In genomic region chr2:220707261-220707660, GRCh38 we compare ENCODE assay signal across 37 cellular contexts.
DNase-seq lines count a peak whose midpoint lies in the region; FAIRE-seq and TF ChIP-seq lines count a peak whose summit lies in the region.
"Had no signal": no experiment of that assay in that cellular context is flagged by ENCODE, and none has a peak within 500 bp of the region (broad histone marks: within the 10 kb centered on the region; RNA-seq: fewer than 3 reads in every experiment).

No MANE protein-coding gene starts in this region.

- H3K9me3 ChIP-seq in MG63 (peaks cover 2% of the 10 kb centered on the region), astrocyte (ENCODE audit: insufficient read depth, low read depth, low read length) (no peaks in the 10 kb centered on the region), spleen (peaks cover 0 to 8% (median 0%) of the 10 kb centered on the region in 8 donors)
- H3K9me3 ChIP-seq: BE2C had no signal

- H3K4me3 Mint-ChIP-seq in astrocyte (ENCODE audit: unreplicated experiment) = no peak overlapping the region
- H3K4me3 Mint-ChIP-seq: B cell; CD14-positive monocyte; CD4-positive, alpha-beta memory T cell; CD4-positive, alpha-beta T cell; CD4-positive, CD25-positive, alpha-beta regulatory T cell; CD8-positive, alpha-beta memory T cell; CD8-positive, alpha-beta T cell had no signal

- peaks cover 24% of the 10 kb centered on the region for H3K4me1 Mint-ChIP-seq in astrocyte (ENCODE audit: low read depth, unreplicated experiment)
- H3K4me1 Mint-ChIP-seq: B cell; CD14-positive monocyte; CD4-positive, alpha-beta memory T cell; CD4-positive, CD25-positive, alpha-beta regulatory T cell; CD8-positive, alpha-beta memory T cell had no signal

- H3K9ac ChIP-seq in astrocyte (ENCODE audit: low read length) = no peak overlapping the region
- H3K9ac ChIP-seq: BLaER1; BLaER1 treated with 17β-estradiol and CSF1 and Interleukin-3, amounts not matched to agents 10 nM and 100 nM had no signal

- no peak overlapping the region for H3K4me2 ChIP-seq in astrocyte (ENCODE audit: low read length)
- H3K4me2 ChIP-seq: A549, BLaER1 had no signal

- TF ChIP-seq CTCF in astrocyte (IDR thresholded peaks at IDR 0.05; ENCODE audit: insufficient read depth, low read depth, low read length) = no peak
- TF ChIP-seq CTCF in spleen (IDR thresholded peaks at IDR 0.05 in 8 of 11, conservative IDR thresholded peaks at IDR 0.05 in 3 of 11) = no peak

- no peak for TF ChIP-seq POLR2A in spleen (IDR thresholded peaks at IDR 0.05)

- no peaks in the 10 kb centered on the region for H3K9me3 Mint-ChIP-seq in astrocyte (ENCODE audit: unreplicated experiment)
- H3K9me3 Mint-ChIP-seq: CD4-positive, alpha-beta T cell; CD8-positive, alpha-beta T cell had no signal

- H3K27me3 Mint-ChIP-seq in astrocyte (ENCODE audit: low read depth, unreplicated experiment) = no peaks in the 10 kb centered on the region
- H3K27me3 Mint-ChIP-seq: CD4-positive, CD25-positive, alpha-beta regulatory T cell had no signal

- H3K36me3 ChIP-seq in MG63 = no peaks in the 10 kb centered on the region
- H3K36me3 ChIP-seq in astrocyte (ENCODE audit: insufficient read depth, low read length) = no peaks in the 10 kb centered on the region
- no peaks in the 10 kb centered on the region for H3K36me3 ChIP-seq in spleen
- H3K36me3 ChIP-seq: BE2C; BLaER1; BLaER1 treated with 17β-estradiol and CSF1 and Interleukin-3, amounts not matched to agents 10 nM and 100 nM had no signal

- intact Hi-C loops in spleen (cut with DNase I; ENCODE audit: low total_unique reads) = no loop called here

- no peaks in the 10 kb centered on the region for H3K36me3 Mint-ChIP-seq in astrocyte (ENCODE audit: low read depth, unreplicated experiment)
- H3K36me3 Mint-ChIP-seq: CD14-positive monocyte; CD4-positive, alpha-beta memory T cell; CD4-positive, CD25-positive, alpha-beta regulatory T cell; CD8-positive, alpha-beta memory T cell; CD8-positive, alpha-beta T cell had no signal

- H4K20me1 ChIP-seq in astrocyte (ENCODE audit: insufficient read depth, low read length) = no peaks in the 10 kb centered on the region
- H4K20me1 ChIP-seq: BLaER1; BLaER1 treated with 17β-estradiol and CSF1 and Interleukin-3, amounts not matched to agents 10 nM and 100 nM had no signal

- H3K27ac ChIP-seq in astrocyte (ENCODE audit: low read depth, low read length) (no peak overlapping the region), spleen (no peak overlapping the region)
- H3K27ac ChIP-seq: 22Rv1; A549; BLaER1; BLaER1 treated with 17β-estradiol and CSF1 and Interleukin-3, amounts not matched to agents 10 nM and 100 nM; C4-2B had no signal

- no peak for FAIRE-seq in astrocyte (lab: Jason Lieb, UNC)
- FAIRE-seq: A204.1, A549, D721Med had no signal

- H3K4me1 ChIP-seq in astrocyte (ENCODE audit: insufficient read depth, low read length) (peaks cover 7% of the 10 kb centered on the region), spleen (no peaks in the 10 kb centered on the region)
- H3K4me1 ChIP-seq: A549, BE2C, BLaER1, Caco-2 had no signal

- H3K4me3 ChIP-seq in MG63 = no peak overlapping the region
- no peak overlapping the region for H3K4me3 ChIP-seq in astrocyte (ENCODE audit: insufficient read depth, low read depth, low read length)
- H3K4me3 ChIP-seq in spleen = no peak overlapping the region
- H3K4me3 ChIP-seq: A549; BLaER1; BLaER1 treated with 17β-estradiol and CSF1 and Interleukin-3, amounts not matched to agents 10 nM and 100 nM had no signal

- H3K27ac Mint-ChIP-seq in astrocyte (ENCODE audit: unreplicated experiment) = no peak overlapping the region
- H3K27ac Mint-ChIP-seq: B cell; CD14-positive monocyte; CD4-positive, alpha-beta memory T cell; CD4-positive, alpha-beta T cell; CD4-positive, CD25-positive, alpha-beta regulatory T cell; CD8-positive, alpha-beta T cell had no signal

- H2AFZ ChIP-seq in astrocyte (ENCODE audit: low read depth, low read length) = no peak overlapping the region

- WGBS in spleen, 5 donors = 47 to 69% (median 52%) methylated on average over 3 of the region's 3 CpGs

- H3K27me3 ChIP-seq in MG63 (no peaks in the 10 kb centered on the region), astrocyte (ENCODE audit: insufficient read depth, low read length) (no peaks in the 10 kb centered on the region), spleen (replicated peaks in 1 of 7) (no peaks in the 10 kb centered on the region)
- H3K27me3 ChIP-seq: BE2C; BLaER1; BLaER1 treated with 17β-estradiol and CSF1 and Interleukin-3, amounts not matched to agents 10 nM and 100 nM had no signal

- H3K79me2 ChIP-seq in astrocyte (ENCODE audit: insufficient read depth, low read length) = no peaks in the 10 kb centered on the region

- DNase-seq in EH (ENCODE audit: low read depth) (peak; percentile 28), MG63 (peak; percentile 7), astrocyte (ENCODE audit: low read depth) (peak; percentile 50), stromal cell of bone marrow (ENCODE audit: low read depth) (peak; percentile 19), spleen (no peak), KG1 (lab: John Stamatoyannopoulos, UW) (no peak), NCI-H510A (lab: John Stamatoyannopoulos, UW) (no peak)
- no peak for DNase-seq in stimulated activated CD8-positive, alpha-beta memory T cell treated with anti-CD3 and anti-CD28 coated beads, Interleukin-4, amount 100 ng/mL, for 48 hours
- DNase-seq: 8988T; ACHN; AML-193; BE2C; C1 segment of cervical spinal cord; Caco-2; Calu3; CD4-positive, alpha-beta memory T cell; CD4-positive, alpha-beta T cell; CD4-positive, CD25-positive, alpha-beta regulatory T cell; CD8-positive, alpha-beta memory T cell; CD8-positive, alpha-beta T cell; COR-L47; DMS 273 treated with DMSO at 0.1 percent for 48 hours; DMS153; DMS53; DMS79; DMS79 treated with DMSO at 0.1 percent for 48 hours; DND-41; EL had no signal

Comparison
In these comparisons a context has a peak if more than half of its experiments do, and no peak if none do; other contexts are left out.
1. DNase-seq: peak in EH (single experiment), MG63 (single experiment), astrocyte (single experiment) and stromal cell of bone marrow (single experiment); none in stimulated activated CD8-positive, alpha-beta memory T cell treated with anti-CD3 and anti-CD28 coated beads, Interleukin-4, amount 100 ng/mL, for 48 hours (single experiment), spleen (single experiment), KG1 (single experiment) and NCI-H510A (single experiment).